In the genomic region with DNA sequence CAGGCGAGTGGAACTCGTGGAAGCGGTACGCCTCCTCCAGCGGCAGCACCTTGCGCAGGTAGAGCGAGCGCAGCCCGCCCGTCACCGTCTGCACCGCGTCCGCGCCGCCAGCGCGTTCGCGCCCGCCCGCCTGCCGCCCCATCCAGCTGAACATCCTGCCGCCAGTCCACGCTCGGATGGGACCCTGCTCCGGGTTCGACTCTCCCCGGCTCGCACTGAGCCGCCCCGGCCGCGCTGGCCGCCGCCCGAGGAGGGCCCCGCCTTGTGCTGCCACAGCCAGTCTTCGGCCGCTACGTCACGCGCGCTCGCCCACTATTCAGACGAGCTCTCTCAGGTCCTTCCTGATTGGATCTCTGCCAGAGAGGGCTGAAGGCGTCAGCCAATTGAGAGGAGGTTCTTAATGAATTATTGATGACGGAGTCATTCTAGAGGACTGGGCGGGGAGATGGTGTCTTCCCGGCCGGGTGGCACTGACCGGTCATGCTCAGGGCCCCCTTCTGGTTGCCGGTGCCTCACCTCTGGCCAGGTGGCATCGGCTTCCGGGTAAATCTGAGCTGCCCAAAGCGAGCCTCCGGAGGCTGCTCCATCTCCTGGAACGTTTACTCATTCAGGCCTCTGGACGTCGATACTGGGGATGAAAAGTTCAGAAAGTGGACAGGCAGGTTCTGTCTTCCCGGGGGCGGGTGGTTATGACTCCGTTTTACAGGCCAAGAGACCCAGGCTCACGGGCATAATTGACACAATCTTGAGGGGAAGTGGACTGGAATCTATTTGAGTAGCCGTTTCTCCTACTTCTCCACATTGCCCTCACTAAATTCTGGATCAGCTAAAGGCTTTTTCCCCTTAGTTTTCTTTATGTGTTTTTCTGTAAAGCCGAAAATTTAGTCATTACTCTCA, we compare ENCODE assay signal across 1 cellular context.
TF ChIP-seq lines count a peak whose summit lies in the region.

TSS of gene EHD4 (minus strand) at position 217 of the 897 bp plus-strand sequence. CDS start at position 154, 63 bp downstream.

TF ChIP-seq in K562, 482 proteins besides CTCF, POLR2A, EP300 and RAD21 (continued from another document and continues in another):
- TF ChIP-seq MITF (IDR thresholded peaks at IDR 0.05) (no peak), JUN (IDR thresholded peaks at IDR 0.05; ENCODE audit: borderline replicate concordance, low read depth, low read length) (0 out of 2 replicates have a peak, but pooled peaks have one; percentile 57), JUN (CRISPR knock-in tag; IDR thresholded peaks at IDR 0.05; ENCODE audit: borderline replicate concordance) (no peak), E2F3 (CRISPR knock-in tag; IDR thresholded peaks at IDR 0.05) (no peak), NFE2L1 (tag; IDR thresholded peaks at IDR 0.05; ENCODE audit: borderline replicate concordance, low read depth) (no peak), PHF8 (IDR thresholded peaks at IDR 0.05; ENCODE audit: borderline replicate concordance, low read length) (peak; percentile 99), ZNF507 (tag; conservative IDR thresholded peaks at IDR 0.05) (no peak), NCOA2 (IDR thresholded peaks at IDR 0.05; ENCODE audit: partially characterized antibody in 2 of 2) (no peak), OTX1 (CRISPR knock-in tag; IDR thresholded peaks at IDR 0.05) (no peak), MAZ (CRISPR knock-in tag; conservative IDR thresholded peaks at IDR 0.05 in 1 of 2, IDR thresholded peaks at IDR 0.05 in 1 of 2) (peak in 1 of 2 experiments; percentile 74; a peak in 2 of 4 replicates), MECOM (CRISPR knock-in tag; IDR thresholded peaks at IDR 0.05) (no peak), ZNF24 (IDR thresholded peaks at IDR 0.05) (no peak), ZNF780A (CRISPR knock-in tag; IDR thresholded peaks at IDR 0.05) (no peak), RBM25 (IDR thresholded peaks at IDR 0.05; ENCODE audit: low read depth, low read length, severe bottlenecking) (peak; percentile 92), MTF1 (CRISPR knock-in tag; IDR thresholded peaks at IDR 0.05; ENCODE audit: borderline replicate concordance) (no peak), XRCC4 (IDR thresholded peaks at IDR 0.05; ENCODE audit: extremely low read depth, insufficient read depth, insufficient read length) (no peak), ZNF23 (CRISPR knock-in tag; IDR thresholded peaks at IDR 0.05) (no peak), PYGO2 (tag; IDR thresholded peaks at IDR 0.05) (no peak), ETV5 (CRISPR knock-in tag; IDR thresholded peaks at IDR 0.05; ENCODE audit: low read depth) (peak; percentile 56; the same call in 1 of the 2 replicates), BDP1 (IDR thresholded peaks at IDR 0.05; ENCODE audit: insufficient read depth, insufficient read length) (no peak), ZBTB49 (CRISPR knock-in tag; IDR thresholded peaks at IDR 0.05; ENCODE audit: borderline replicate concordance) (no peak), ZNF263 (CRISPR knock-in tag; IDR thresholded peaks at IDR 0.05; ENCODE audit: borderline replicate concordance) (no peak; the same call in 1 of the 2 replicates), PHB2 (IDR thresholded peaks at IDR 0.05; ENCODE audit: low read depth) (no peak), CBX3 (IDR thresholded peaks at IDR 0.05; ENCODE audit: borderline replicate concordance in 1 of 2, low read length in 2 of 2) (no peak), ZNF699 (CRISPR knock-in tag; IDR thresholded peaks at IDR 0.05; ENCODE audit: insufficient replicate concordance) (no peak), ZC3H4 (CRISPR knock-in tag; IDR thresholded peaks at IDR 0.05; ENCODE audit: borderline replicate concordance) (no peak), ZKSCAN3 (CRISPR knock-in tag; IDR thresholded peaks at IDR 0.05) (no peak), JUND (IDR thresholded peaks at IDR 0.05; ENCODE audit: borderline replicate concordance, low read depth, low read length) (peak; percentile 10; the same call in 1 of the 2 replicates), JUND (tag; IDR thresholded peaks at IDR 0.05; ENCODE audit: borderline replicate concordance, low read depth, low read length) (no peak; the same call in 2 of the 3 replicates)
- TF ChIP-seq, protein P1, sequence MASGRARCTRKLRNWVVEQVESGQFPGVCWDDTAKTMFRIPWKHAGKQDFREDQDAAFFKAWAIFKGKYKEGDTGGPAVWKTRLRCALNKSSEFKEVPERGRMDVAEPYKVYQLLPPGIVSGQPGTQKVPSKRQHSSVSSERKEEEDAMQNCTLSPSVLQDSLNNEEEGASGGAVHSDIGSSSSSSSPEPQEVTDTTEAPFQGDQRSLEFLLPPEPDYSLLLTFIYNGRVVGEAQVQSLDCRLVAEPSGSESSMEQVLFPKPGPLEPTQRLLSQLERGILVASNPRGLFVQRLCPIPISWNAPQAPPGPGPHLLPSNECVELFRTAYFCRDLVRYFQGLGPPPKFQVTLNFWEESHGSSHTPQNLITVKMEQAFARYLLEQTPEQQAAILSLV (tag; IDR thresholded peaks at IDR 0.05): no peak
- TF ChIP-seq, protein P2, sequence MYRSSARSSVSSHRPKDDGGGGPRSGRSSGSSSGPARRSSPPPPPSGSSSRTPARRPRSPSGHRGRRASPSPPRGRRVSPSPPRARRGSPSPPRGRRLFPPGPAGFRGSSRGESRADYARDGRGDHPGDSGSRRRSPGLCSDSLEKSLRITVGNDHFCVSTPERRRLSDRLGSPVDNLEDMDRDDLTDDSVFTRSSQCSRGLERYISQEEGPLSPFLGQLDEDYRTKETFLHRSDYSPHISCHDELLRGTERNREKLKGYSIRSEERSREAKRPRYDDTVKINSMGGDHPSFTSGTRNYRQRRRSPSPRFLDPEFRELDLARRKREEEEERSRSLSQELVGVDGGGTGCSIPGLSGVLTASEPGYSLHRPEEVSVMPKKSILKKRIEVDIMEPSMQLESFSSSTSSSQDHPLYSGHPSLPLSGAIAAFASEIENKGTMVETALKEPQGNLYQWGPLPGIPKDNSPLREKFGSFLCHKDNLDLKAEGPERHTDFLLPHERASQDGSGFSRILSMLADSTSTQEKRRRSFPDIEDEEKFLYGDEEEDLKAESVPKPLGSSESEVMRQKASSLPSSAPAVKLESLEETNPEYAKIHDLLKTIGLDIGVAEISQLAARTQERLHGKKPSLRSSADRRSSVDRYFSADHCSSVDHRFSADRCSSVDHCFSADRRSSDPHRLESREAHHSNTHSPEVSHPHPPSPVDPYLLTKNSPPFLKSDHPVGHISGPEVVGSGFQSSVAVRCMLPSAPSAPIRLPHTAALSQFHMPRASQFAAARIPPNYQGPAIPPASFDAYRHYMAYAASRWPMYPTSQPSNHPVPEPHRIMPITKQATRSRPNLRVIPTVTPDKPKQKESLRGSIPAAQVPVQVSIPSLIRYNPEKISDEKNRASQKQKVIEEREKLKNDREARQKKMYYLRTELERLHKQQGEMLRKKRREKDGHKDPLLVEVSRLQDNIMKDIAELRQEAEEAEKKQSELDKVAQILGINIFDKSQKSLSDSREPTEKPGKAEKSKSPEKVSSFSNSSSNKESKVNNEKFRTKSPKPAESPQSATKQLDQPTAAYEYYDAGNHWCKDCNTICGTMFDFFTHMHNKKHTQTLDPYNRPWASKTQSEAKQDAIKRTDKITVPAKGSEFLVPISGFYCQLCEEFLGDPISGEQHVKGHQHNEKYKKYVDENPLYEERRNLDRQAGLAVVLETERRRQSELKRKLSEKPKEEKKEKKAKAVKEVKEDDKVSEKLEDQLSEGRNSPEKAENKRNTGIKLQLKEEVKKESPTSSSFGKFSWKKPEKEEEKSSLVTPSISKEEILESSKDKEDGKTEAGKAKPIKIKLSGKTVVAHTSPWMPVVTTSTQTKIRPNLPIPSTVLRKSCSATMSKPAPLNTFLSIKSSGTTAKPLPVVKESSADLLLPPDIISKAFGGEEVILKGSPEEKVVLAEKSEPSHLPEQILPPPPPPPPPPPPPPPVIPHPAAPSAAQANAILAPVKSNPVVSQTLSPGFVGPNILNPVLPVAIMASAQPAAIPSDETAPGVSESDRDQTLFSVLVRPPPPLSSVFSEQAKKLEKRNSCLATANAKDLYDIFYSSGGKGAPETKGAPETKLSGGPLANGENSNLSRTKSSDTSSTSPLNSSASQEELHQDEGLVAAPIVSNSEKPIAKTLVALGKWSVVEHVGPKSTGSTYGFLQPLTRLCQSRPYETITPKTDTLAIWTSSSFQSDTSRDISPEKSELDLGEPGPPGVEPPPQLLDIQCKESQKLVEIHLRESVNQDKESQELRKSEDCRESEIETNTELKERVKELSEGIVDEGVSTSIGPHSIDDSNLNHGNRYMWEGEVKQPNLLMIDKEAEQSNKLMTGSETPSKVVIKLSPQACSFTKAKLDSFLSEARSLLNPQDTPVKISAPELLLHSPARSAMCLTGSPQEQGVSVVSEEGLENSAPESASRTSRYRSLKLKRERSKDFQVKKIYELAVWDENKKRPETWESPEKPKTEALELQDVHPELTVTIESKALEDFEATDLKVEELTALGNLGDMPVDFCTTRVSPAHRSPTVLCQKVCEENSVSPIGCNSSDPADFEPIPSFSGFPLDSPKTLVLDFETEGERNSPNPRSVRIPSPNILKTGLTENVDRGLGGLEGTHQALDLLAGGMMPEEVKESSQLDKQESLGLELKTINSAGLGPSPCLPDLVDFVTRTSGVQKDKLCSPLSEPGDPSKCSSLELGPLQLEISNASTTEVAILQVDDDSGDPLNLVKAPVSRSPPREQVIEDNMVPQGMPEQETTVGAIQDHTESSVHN (IDR thresholded peaks at IDR 0.05; ENCODE audit: borderline replicate concordance in 1 of 2, low read depth in 1 of 2): no peak
- TF ChIP-seq, protein P3, sequence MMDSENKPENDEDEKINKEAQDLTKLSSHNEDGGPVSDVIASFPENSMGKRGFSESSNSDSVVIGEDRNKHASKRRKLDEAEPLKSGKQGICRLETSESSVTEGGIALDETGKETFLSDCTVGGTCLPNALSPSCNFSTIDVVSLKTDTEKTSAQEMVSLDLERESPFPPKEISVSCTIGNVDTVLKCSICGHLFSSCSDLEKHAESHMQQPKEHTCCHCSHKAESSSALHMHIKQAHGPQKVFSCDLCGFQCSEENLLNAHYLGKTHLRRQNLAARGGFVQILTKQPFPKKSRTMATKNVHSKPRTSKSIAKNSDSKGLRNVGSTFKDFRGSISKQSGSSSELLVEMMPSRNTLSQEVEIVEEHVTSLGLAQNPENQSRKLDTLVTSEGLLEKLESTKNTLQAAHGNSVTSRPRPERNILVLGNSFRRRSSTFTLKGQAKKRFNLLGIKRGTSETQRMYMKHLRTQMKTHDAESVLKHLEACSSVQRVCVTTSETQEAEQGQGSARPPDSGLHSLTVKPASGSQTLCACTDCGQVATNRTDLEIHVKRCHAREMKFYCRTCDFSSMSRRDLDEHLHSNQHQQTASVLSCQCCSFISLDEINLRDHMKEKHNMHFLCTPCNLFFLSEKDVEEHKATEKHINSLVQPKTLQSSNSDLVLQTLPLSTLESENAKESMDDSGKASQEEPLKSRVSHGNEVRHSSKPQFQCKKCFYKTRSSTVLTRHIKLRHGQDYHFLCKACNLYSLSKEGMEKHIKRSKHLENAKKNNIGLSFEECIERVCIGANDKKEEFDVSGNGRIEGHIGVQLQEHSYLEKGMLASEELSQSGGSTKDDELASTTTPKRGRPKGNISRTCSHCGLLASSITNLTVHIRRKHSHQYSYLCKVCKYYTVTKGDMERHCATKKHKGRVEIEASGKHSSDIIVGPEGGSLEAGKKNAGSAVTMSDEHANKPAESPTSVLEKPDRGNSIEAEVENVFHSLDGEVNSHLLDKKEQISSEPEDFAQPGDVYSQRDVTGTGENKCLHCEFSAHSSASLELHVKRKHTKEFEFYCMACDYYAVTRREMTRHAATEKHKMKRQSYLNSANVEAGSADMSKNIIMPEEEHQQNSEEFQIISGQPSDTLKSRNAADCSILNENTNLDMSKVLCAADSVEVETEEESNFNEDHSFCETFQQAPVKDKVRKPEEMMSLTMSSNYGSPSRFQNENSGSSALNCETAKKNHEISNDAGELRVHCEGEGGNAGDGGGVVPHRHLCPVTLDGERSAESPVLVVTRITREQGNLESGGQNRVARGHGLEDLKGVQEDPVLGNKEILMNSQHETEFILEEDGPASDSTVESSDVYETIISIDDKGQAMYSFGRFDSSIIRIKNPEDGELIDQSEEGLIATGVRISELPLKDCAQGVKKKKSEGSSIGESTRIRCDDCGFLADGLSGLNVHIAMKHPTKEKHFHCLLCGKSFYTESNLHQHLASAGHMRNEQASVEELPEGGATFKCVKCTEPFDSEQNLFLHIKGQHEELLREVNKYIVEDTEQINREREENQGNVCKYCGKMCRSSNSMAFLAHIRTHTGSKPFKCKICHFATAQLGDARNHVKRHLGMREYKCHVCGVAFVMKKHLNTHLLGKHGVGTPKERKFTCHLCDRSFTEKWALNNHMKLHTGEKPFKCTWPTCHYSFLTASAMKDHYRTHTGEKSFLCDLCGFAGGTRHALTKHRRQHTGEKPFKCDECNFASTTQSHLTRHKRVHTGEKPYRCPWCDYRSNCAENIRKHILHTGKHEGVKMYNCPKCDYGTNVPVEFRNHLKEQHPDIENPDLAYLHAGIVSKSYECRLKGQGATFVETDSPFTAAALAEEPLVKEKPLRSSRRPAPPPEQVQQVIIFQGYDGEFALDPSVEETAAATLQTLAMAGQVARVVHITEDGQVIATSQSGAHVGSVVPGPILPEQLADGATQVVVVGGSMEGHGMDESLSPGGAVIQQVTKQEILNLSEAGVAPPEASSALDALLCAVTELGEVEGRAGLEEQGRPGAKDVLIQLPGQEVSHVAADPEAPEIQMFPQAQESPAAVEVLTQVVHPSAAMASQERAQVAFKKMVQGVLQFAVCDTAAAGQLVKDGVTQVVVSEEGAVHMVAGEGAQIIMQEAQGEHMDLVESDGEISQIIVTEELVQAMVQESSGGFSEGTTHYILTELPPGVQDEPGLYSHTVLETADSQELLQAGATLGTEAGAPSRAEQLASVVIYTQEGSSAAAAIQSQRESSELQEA (IDR thresholded peaks at IDR 0.05; ENCODE audit: low read depth): no peak
